23 cellular contexts compared by ENCODE assay signal in genomic region chr12:111586986-111587385, GRCh38.
"Had no signal": no experiment of that assay in that cellular context is flagged by ENCODE, and none has a peak within 500 bp of the region (broad histone marks: within the 10 kb centered on the region; RNA-seq: fewer than 3 reads in every experiment).

No MANE protein-coding gene starts in this region.

- H3K27ac Mint-ChIP-seq: immature natural killer cell; naive thymus-derived CD4-positive, alpha-beta T cell; nephron progenitor cell; stimulated activated memory B cell treated with anti-CD40 and anti-IgM and Interleukin-4, amounts not matched to agents 10 μg/mL and 1 μg/mL and 100 μg/mL, for 72 hours; stimulated activated naive CD8-positive, alpha-beta T cell treated with anti-CD3 and anti-CD28 coated beads, Interleukin-15, Interleukin-2, amounts not matched to agents 100 ng/mL and 50 ng/mL, for 24 hours had no signal

- ATAC-seq: esophagus mucosa; gastroesophageal sphincter; naive thymus-derived CD4-positive, alpha-beta T cell; psoas muscle; sciatic nerve; stimulated activated memory B cell treated with anti-CD40 and anti-IgM and Interleukin-4, amounts not matched to agents 10 μg/mL and 1 μg/mL and 100 μg/mL, for 72 hours; upper lobe of right lung had no signal

- H3K4me3 Mint-ChIP-seq: immature natural killer cell; nephron progenitor cell; stimulated activated memory B cell treated with anti-CD40 and anti-IgM and Interleukin-4, amounts not matched to agents 10 μg/mL and 1 μg/mL and 100 μg/mL, for 72 hours; stimulated activated naive CD8-positive, alpha-beta T cell treated with anti-CD3 and anti-CD28 coated beads, Interleukin-15, Interleukin-2, amounts not matched to agents 100 ng/mL and 50 ng/mL, for 24 hours had no signal

- H3K36me3 ChIP-seq: gastroesophageal sphincter, left ventricle myocardium inferior, tibial artery, upper lobe of right lung had no signal

- H3K9me3 ChIP-seq: gastroesophageal sphincter, left ventricle myocardium inferior, psoas muscle, spleen, tibial artery, upper lobe of right lung had no signal

- H3K9me3 Mint-ChIP-seq: immature natural killer cell; stimulated activated memory B cell treated with anti-CD40 and anti-IgM and Interleukin-4, amounts not matched to agents 10 μg/mL and 1 μg/mL and 100 μg/mL, for 72 hours; stimulated activated naive CD8-positive, alpha-beta T cell treated with anti-CD3 and anti-CD28 coated beads, Interleukin-15, Interleukin-2, amounts not matched to agents 100 ng/mL and 50 ng/mL, for 24 hours had no signal

- H3K27me3 ChIP-seq: gastroesophageal sphincter, spleen, tibial artery, upper lobe of right lung had no signal

- H3K27me3 Mint-ChIP-seq: naive thymus-derived CD4-positive, alpha-beta T cell; stimulated activated memory B cell treated with anti-CD40 and anti-IgM and Interleukin-4, amounts not matched to agents 10 μg/mL and 1 μg/mL and 100 μg/mL, for 72 hours; stimulated activated naive CD8-positive, alpha-beta T cell treated with anti-CD3 and anti-CD28 coated beads, Interleukin-15, Interleukin-2, amounts not matched to agents 100 ng/mL and 50 ng/mL, for 24 hours had no signal

- H3K36me3 Mint-ChIP-seq: immature natural killer cell had no signal

- H3K4me3 ChIP-seq: gastroesophageal sphincter, left ventricle myocardium inferior, lung, psoas muscle, spleen, tibial artery, upper lobe of right lung had no signal

- H3K27ac ChIP-seq: left ventricle myocardium inferior, psoas muscle, spleen, tibial artery, upper lobe of right lung had no signal

- DNase-seq: cerebellar nuclear complex; effector CD8-positive, alpha-beta T cell; foreskin fibroblast; glutamatergic neuron; immature natural killer cell; left ventricle myocardium inferior; mesenchymal stem cell; naive thymus-derived CD4-positive, alpha-beta T cell; nephron progenitor cell; psoas muscle; retina; spleen; stimulated activated CD4-positive, alpha-beta T cell treated with anti-CD3 and anti-CD28 coated beads, Interleukin-15, amount 100 ng/mL, for 24 hours; stimulated activated CD4-positive, alpha-beta T cell treated with anti-CD3 and anti-CD28 coated beads, Interleukin-1b, Interleukin-23, amount 100 ng/mL, for 48 hours; stimulated activated CD4-positive, alpha-beta T cell treated with anti-CD3 and anti-CD28 coated beads, Interleukin-4, amount 100 ng/mL, for 24 hours; tibial artery had no signal
